Comparison of ENCODE assay signal across 21 cellular contexts in the genomic region with DNA sequence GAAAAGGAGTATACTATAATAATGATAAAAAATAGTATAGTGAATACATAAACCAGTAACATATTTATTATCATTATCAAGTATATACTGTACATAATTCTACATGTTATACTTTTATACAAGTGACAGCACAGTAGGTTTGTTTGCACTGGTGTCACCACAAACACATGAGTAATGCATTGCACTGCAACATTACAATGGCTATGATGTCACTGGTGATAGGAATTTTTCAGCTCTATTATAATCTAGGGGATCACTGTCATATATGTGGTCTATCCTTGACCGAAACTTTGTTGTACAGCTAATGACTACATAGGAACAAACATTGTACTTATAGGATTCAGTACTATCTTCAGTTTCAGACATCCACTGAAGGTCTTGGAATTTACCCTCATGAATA.
A peak's percentile ranks its signal among the peaks of the same experiment; 100 is the strongest.
DNase-seq lines count a peak whose midpoint lies in the region; ATAC-seq and TF ChIP-seq lines count a peak whose summit lies in the region.
"Had no signal": no experiment of that assay in that cellular context is flagged by ENCODE, and none has a peak within 500 bp of the region (broad histone marks: within the 10 kb centered on the region; RNA-seq: fewer than 3 reads in every experiment).

No MANE protein-coding gene starts in this region.

- H3K27ac ChIP-seq in GM23248 (no peak overlapping the region), Panc1 (ENCODE audit: low read length) (no peak overlapping the region)
- H3K27ac ChIP-seq: esophagus squamous epithelium, hepatocyte, thoracic aorta had no signal

- H3K4me3 ChIP-seq in GM23248, result no peak overlapping the region
- no peak overlapping the region for H3K4me3 ChIP-seq in Panc1 (ENCODE audit: low read depth in 2 of 2, low read length in 2 of 2)
- H3K4me3 ChIP-seq: esophagus squamous epithelium, hepatocyte, thoracic aorta had no signal

- DNase-seq in GM23248 (peak; percentile 50), Panc1 (ENCODE audit: low read depth, low spot score) (peak; percentile 51), dermis blood vessel endothelial cell (peak; percentile 30), non-pigmented ciliary epithelial cell (ENCODE audit: low read depth) (peak; percentile 31), amygdala (lab: John Stamatoyannopoulos, UW) (no peak)
- no peak for DNase-seq in activated effector memory CD4-positive, alpha-beta T cell treated with Interleukin-2 at 50 U/mL for 16 hours
- no peak for DNase-seq in stimulated activated effector memory CD8-positive, alpha-beta T cell treated with anti-CD3 and anti-CD28 coated beads, Interleukin-12 subunit alpha, Interleukin-12 subunit beta, amount 100 ng/mL, for 72 hours (ENCODE audit: low spot score in 2 of 2)
- DNase-seq: activated B cell treated with CpG ODN at 0.5 μM for 24 hours; activated CD4-positive, alpha-beta memory T cell treated with anti-CD3 and anti-CD28 coated beads, Interleukin-2, amount 10 ng/mL, durations not matched to agents 7 days and 5 days; activated T-cell treated with anti-CD3 and anti-CD28 coated beads, Interleukin-2, amount 50 U/mL, for 4 hours; BE2C; esophagus squamous epithelium; left colon; NCI-H1694 treated with DMSO at 0.1 percent for 48 hours; NCI-H446 treated with DMSO at 0.1 percent for 48 hours; stimulated activated CD4-positive, alpha-beta T cell treated with anti-CD3 and anti-CD28 coated beads, Interleukin-12 subunit alpha, Interleukin-12 subunit beta, amount 100 ng/mL, for 4 hours; T-helper 17 cell had no signal

- POLR2A ChIA-PET in Panc1 (lab: Charles Lee), result no interaction called here

- intact Hi-C loops in Panc1 (cut with micrococcal nuclease; ENCODE audit: unreplicated experiment), result no loop called here

- no TSS peak for BruUV-seq in Panc1 (replicated peaks; lab: Mats Ljungman, UMichigan)

- H3K4me1 ChIP-seq in GM23248 (ENCODE audit: insufficient read depth) (peaks cover 5% of the 10 kb centered on the region), Panc1 (ENCODE audit: control insufficient read depth, insufficient read depth, low read length) (no peaks in the 10 kb centered on the region)
- H3K4me1 ChIP-seq: esophagus squamous epithelium had no signal

- in situ Hi-C loops in GM23248 (cut with MboI), result no loop called here
- in situ Hi-C loops in Panc1 (cut with HindIII; ENCODE audit: low pct_unique_long_range_greater_than_20kb, low sequenced_read_pairs), result no loop called here

- CTCF ChIA-PET in Panc1 (lab: Charles Lee), result interaction anchor here (0.5 kb wide), 1 partner anchor 1072 kb away, joined by 3 read pairs; no protein-coding TSS in a partner anchor

- peaks cover 7% of the 10 kb centered on the region for H3F3A ChIP-seq in GM23248 (ENCODE audit: insufficient read depth)

- ATAC-seq in Panc1, result 0 out of 2 replicates have a peak, but pooled peaks have one; percentile 65
- ATAC-seq in stimulated activated effector memory CD8-positive, alpha-beta T cell treated with anti-CD3 and anti-CD28 coated beads, Interleukin-12 subunit alpha, Interleukin-12 subunit beta, amount 100 ng/mL, for 72 hours, result no peak
- ATAC-seq: activated T-cell treated with anti-CD3 and anti-CD28 coated beads, Interleukin-2, amount 50 U/mL, for 4 hours; T-helper 17 cell had no signal

- no peaks in the 10 kb centered on the region for H3K36me3 Mint-ChIP-seq in stimulated activated effector memory CD8-positive, alpha-beta T cell treated with anti-CD3 and anti-CD28 coated beads, Interleukin-12 subunit alpha, Interleukin-12 subunit beta, amount 100 ng/mL, for 72 hours
- H3K36me3 Mint-ChIP-seq: activated naive CD4-positive, alpha-beta T cell treated with anti-CD3 and anti-CD28 coated beads, Interleukin-2, amount 50 U/mL, for 24 hours; mesothelial cell of epicardium had no signal

- H3K9me2 ChIP-seq in GM23248 (ENCODE audit: insufficient read depth), result no peaks in the 10 kb centered on the region

- H3K36me3 ChIP-seq in GM23248 (ENCODE audit: low read depth), result no peaks in the 10 kb centered on the region
- no peaks in the 10 kb centered on the region for H3K36me3 ChIP-seq in Panc1 (ENCODE audit: control insufficient read depth, insufficient read depth, low read length)
- H3K36me3 ChIP-seq: BE2C, esophagus squamous epithelium, thoracic aorta had no signal

- WGBS in GM23248 (ENCODE audit: low coverage in 1 of 2, low lambda C conversion rate in 2 of 2, missing lambda C conversion rate in 2 of 2), 2 experiments, result 88% methylated on average over 1 of the region's 1 CpG

- H3K4me3 Mint-ChIP-seq in stimulated activated effector memory CD8-positive, alpha-beta T cell treated with anti-CD3 and anti-CD28 coated beads, Interleukin-12 subunit alpha, Interleukin-12 subunit beta, amount 100 ng/mL, for 72 hours, result no peak overlapping the region
- H3K4me3 Mint-ChIP-seq: activated B cell treated with CpG ODN at 0.5 μM for 24 hours; activated CD4-positive, alpha-beta memory T cell treated with anti-CD3 and anti-CD28 coated beads, Interleukin-2, amount 10 ng/mL, durations not matched to agents 7 days and 5 days; activated naive CD4-positive, alpha-beta T cell treated with anti-CD3 and anti-CD28 coated beads, Interleukin-2, amount 50 U/mL, for 24 hours; activated T-cell treated with anti-CD3 and anti-CD28 coated beads, Interleukin-2, amount 50 U/mL, for 4 hours; mesothelial cell of epicardium; T-helper 17 cell had no signal

- no peak overlapping the region for H3K4me2 ChIP-seq in GM23248 (ENCODE audit: unreplicated experiment)
- H3K4me2 ChIP-seq: hepatocyte had no signal

- no peak overlapping the region for H3K9ac ChIP-seq in GM23248

- peaks cover 16% of the 10 kb centered on the region for H3K9me3 Mint-ChIP-seq in stimulated activated effector memory CD8-positive, alpha-beta T cell treated with anti-CD3 and anti-CD28 coated beads, Interleukin-12 subunit alpha, Interleukin-12 subunit beta, amount 100 ng/mL, for 72 hours
- H3K9me3 Mint-ChIP-seq: activated B cell treated with CpG ODN at 0.5 μM for 24 hours had no signal

- H4K20me1 ChIP-seq in GM23248 (ENCODE audit: insufficient read depth), result no peaks in the 10 kb centered on the region

- H2AFZ ChIP-seq in GM23248, result no peak overlapping the region
- H2AFZ ChIP-seq: hepatocyte had no signal

- no peak for TF ChIP-seq CTCF in Panc1 (IDR thresholded peaks at IDR 0.05)

- H3K9me3 ChIP-seq in GM23248 (ENCODE audit: low read depth) (no peaks in the 10 kb centered on the region), Panc1 (ENCODE audit: control insufficient read depth, insufficient read depth, low read depth, low read length) (peaks cover 7% of the 10 kb centered on the region; the same call in 1 of the 2 replicates)
- H3K9me3 ChIP-seq: BE2C, esophagus squamous epithelium, thoracic aorta had no signal

- H3K4me1 Mint-ChIP-seq in stimulated activated effector memory CD8-positive, alpha-beta T cell treated with anti-CD3 and anti-CD28 coated beads, Interleukin-12 subunit alpha, Interleukin-12 subunit beta, amount 100 ng/mL, for 72 hours, result no peaks in the 10 kb centered on the region
- H3K4me1 Mint-ChIP-seq: activated B cell treated with CpG ODN at 0.5 μM for 24 hours; activated CD4-positive, alpha-beta memory T cell treated with anti-CD3 and anti-CD28 coated beads, Interleukin-2, amount 10 ng/mL, durations not matched to agents 7 days and 5 days; activated naive CD4-positive, alpha-beta T cell treated with anti-CD3 and anti-CD28 coated beads, Interleukin-2, amount 50 U/mL, for 24 hours; mesothelial cell of epicardium; T-helper 17 cell had no signal

- H3K79me2 ChIP-seq in GM23248 (ENCODE audit: insufficient read depth), result no peaks in the 10 kb centered on the region
- H3K79me2 ChIP-seq: hepatocyte had no signal

- H3K27me3 ChIP-seq in GM23248 (replicated peaks; ENCODE audit: insufficient read depth) (no peaks in the 10 kb centered on the region), Panc1 (ENCODE audit: control insufficient read depth, insufficient read depth, low read length) (no peaks in the 10 kb centered on the region)
- H3K27me3 ChIP-seq: BE2C, esophagus squamous epithelium, hepatocyte had no signal

- no peak overlapping the region for H3K27ac Mint-ChIP-seq in stimulated activated effector memory CD8-positive, alpha-beta T cell treated with anti-CD3 and anti-CD28 coated beads, Interleukin-12 subunit alpha, Interleukin-12 subunit beta, amount 100 ng/mL, for 72 hours
- H3K27ac Mint-ChIP-seq: activated B cell treated with CpG ODN at 0.5 μM for 24 hours; activated CD4-positive, alpha-beta memory T cell treated with anti-CD3 and anti-CD28 coated beads, Interleukin-2, amount 10 ng/mL, durations not matched to agents 7 days and 5 days; activated naive CD4-positive, alpha-beta T cell treated with anti-CD3 and anti-CD28 coated beads, Interleukin-2, amount 50 U/mL, for 24 hours; mesothelial cell of epicardium; T-helper 17 cell had no signal

Comparison
In these comparisons a context has a peak if more than half of its experiments do, and no peak if none do; other contexts are left out.
1. DNase-seq: peak in GM23248 (single experiment), Panc1 (single experiment), dermis blood vessel endothelial cell (single experiment) and non-pigmented ciliary epithelial cell (single experiment); none in activated effector memory CD4-positive, alpha-beta T cell treated with Interleukin-2 at 50 U/mL for 16 hours (single experiment), amygdala (0 of 56) and stimulated activated effector memory CD8-positive, alpha-beta T cell treated with anti-CD3 and anti-CD28 coated beads, Interleukin-12 subunit alpha, Interleukin-12 subunit beta, amount 100 ng/mL, for 72 hours (0 of 2).